Comparison of ENCODE assay signal across 2 cellular contexts in genomic region chr5:31378838-31379237, GRCh38.
A peak's percentile ranks its signal among the peaks of the same experiment; 100 is the strongest.
TF ChIP-seq lines count a peak whose summit lies in the region.

No MANE protein-coding gene starts in this region.

TF ChIP-seq in K562, 482 proteins besides CTCF, POLR2A, EP300 and RAD21 (continued from another document and continues in another):
- peak; percentile 66 for TF ChIP-seq ATF3 (IDR thresholded peaks at IDR 0.05)
- no peak for TF ChIP-seq ATF3 (CRISPR knock-in tag; conservative IDR thresholded peaks at IDR 0.05)
- peak; percentile 70 for TF ChIP-seq GATA2 (CRISPR knock-in tag; IDR thresholded peaks at IDR 0.05)
- TF ChIP-seq JUN (IDR thresholded peaks at IDR 0.05; ENCODE audit: borderline replicate concordance, low read depth, low read length) = peak; percentile 34; the same call in 1 of the 2 replicates
- no peak for TF ChIP-seq JUN (CRISPR knock-in tag; IDR thresholded peaks at IDR 0.05; ENCODE audit: borderline replicate concordance)
- peak; percentile 42; the same call in 1 of the 2 replicates for TF ChIP-seq TAL1 (IDR thresholded peaks at IDR 0.05)
- TF ChIP-seq TCF3 (CRISPR knock-in tag; IDR thresholded peaks at IDR 0.05) = peak; percentile 89
- TF ChIP-seq, protein P1, sequence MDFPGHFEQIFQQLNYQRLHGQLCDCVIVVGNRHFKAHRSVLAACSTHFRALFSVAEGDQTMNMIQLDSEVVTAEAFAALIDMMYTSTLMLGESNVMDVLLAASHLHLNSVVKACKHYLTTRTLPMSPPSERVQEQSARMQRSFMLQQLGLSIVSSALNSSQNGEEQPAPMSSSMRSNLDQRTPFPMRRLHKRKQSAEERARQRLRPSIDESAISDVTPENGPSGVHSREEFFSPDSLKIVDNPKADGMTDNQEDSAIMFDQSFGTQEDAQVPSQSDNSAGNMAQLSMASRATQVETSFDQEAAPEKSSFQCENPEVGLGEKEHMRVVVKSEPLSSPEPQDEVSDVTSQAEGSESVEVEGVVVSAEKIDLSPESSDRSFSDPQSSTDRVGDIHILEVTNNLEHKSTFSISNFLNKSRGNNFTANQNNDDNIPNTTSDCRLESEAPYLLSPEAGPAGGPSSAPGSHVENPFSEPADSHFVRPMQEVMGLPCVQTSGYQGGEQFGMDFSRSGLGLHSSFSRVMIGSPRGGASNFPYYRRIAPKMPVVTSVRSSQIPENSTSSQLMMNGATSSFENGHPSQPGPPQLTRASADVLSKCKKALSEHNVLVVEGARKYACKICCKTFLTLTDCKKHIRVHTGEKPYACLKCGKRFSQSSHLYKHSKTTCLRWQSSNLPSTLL (IDR thresholded peaks at IDR 0.05) = no peak
- TF ChIP-seq CREM (IDR thresholded peaks at IDR 0.05; ENCODE audit: low read depth) = 0 out of 2 replicates have a peak, but pooled peaks have one; percentile 20
- TF ChIP-seq ZFP36 (IDR thresholded peaks at IDR 0.05; ENCODE audit: low read depth, low read length, partially characterized antibody) = no peak
- no peak for TF ChIP-seq OTX1 (CRISPR knock-in tag; IDR thresholded peaks at IDR 0.05)
- peak; percentile 67 for TF ChIP-seq CBFA2T3 (IDR thresholded peaks at IDR 0.05)
- TF ChIP-seq, protein P2, sequence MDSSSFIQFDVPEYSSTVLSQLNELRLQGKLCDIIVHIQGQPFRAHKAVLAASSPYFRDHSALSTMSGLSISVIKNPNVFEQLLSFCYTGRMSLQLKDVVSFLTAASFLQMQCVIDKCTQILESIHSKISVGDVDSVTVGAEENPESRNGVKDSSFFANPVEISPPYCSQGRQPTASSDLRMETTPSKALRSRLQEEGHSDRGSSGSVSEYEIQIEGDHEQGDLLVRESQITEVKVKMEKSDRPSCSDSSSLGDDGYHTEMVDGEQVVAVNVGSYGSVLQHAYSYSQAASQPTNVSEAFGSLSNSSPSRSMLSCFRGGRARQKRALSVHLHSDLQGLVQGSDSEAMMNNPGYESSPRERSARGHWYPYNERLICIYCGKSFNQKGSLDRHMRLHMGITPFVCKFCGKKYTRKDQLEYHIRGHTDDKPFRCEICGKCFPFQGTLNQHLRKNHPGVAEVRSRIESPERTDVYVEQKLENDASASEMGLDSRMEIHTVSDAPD (CRISPR knock-in tag; IDR thresholded peaks at IDR 0.05) = no peak
- peak; percentile 40; the same call in 1 of the 2 replicates for TF ChIP-seq BHLHE40 (IDR thresholded peaks at IDR 0.05; ENCODE audit: low read length)
- no peak for TF ChIP-seq RBM34 (IDR thresholded peaks at IDR 0.05; ENCODE audit: borderline replicate concordance, insufficient read depth, low read length)
- TF ChIP-seq ARID3B (CRISPR knock-in tag; IDR thresholded peaks at IDR 0.05; ENCODE audit: borderline replicate concordance) = no peak
- no peak for TF ChIP-seq SETDB1 (IDR thresholded peaks at IDR 0.05; ENCODE audit: low read length)
- TF ChIP-seq CBFA2T2 (conservative IDR thresholded peaks at IDR 0.05) = peak; percentile 38
- peak; percentile 58 for TF ChIP-seq DPF2 (IDR thresholded peaks at IDR 0.05)
- TF ChIP-seq, protein P3, sequence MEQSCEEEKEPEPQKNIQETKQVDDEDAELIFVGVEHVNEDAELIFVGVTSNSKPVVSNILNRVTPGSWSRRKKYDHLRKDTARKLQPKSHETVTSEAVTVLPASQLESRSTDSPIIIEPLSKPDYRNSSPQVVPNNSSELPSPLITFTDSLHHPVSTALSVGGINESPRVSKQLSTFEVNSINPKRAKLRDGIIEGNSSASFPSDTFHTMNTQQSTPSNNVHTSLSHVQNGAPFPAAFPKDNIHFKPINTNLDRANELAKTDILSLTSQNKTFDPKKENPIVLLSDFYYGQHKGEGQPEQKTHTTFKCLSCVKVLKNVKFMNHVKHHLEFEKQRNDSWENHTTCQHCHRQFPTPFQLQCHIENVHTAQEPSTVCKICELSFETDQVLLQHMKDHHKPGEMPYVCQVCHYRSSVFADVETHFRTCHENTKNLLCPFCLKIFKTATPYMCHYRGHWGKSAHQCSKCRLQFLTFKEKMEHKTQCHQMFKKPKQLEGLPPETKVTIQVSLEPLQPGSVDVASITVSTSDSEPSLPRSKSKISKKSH (CRISPR knock-in tag; IDR thresholded peaks at IDR 0.05) = no peak
- TF ChIP-seq MTA2 (IDR thresholded peaks at IDR 0.05; ENCODE audit: low read depth) = peak; percentile 38; the same call in 1 of the 2 replicates
- peak; percentile 71 for TF ChIP-seq JUND (IDR thresholded peaks at IDR 0.05; ENCODE audit: borderline replicate concordance, low read depth, low read length)
- TF ChIP-seq JUND (tag; IDR thresholded peaks at IDR 0.05; ENCODE audit: borderline replicate concordance, low read depth, low read length) = peak; percentile 19; the same call in 1 of the 3 replicates
- peak; percentile 64; the same call in 1 of the 2 replicates for TF ChIP-seq SMARCA4 (IDR thresholded peaks at IDR 0.05)

TF ChIP-seq in HepG2, 621 proteins besides CTCF, POLR2A, EP300 and RAD21 (continued from another document):
- TF ChIP-seq ZNF597 (CRISPR knock-in tag; IDR thresholded peaks at IDR 0.05) = no peak
- no peak for TF ChIP-seq CENPBD1 (CRISPR knock-in tag; IDR thresholded peaks at IDR 0.05; ENCODE audit: borderline replicate concordance, low read depth)
- TF ChIP-seq GLMP (CRISPR knock-in tag; IDR thresholded peaks at IDR 0.05; ENCODE audit: borderline replicate concordance) = no peak
- TF ChIP-seq ZKSCAN8 (CRISPR knock-in tag; IDR thresholded peaks at IDR 0.05; ENCODE audit: borderline replicate concordance) = no peak
